In the genomic region with DNA sequence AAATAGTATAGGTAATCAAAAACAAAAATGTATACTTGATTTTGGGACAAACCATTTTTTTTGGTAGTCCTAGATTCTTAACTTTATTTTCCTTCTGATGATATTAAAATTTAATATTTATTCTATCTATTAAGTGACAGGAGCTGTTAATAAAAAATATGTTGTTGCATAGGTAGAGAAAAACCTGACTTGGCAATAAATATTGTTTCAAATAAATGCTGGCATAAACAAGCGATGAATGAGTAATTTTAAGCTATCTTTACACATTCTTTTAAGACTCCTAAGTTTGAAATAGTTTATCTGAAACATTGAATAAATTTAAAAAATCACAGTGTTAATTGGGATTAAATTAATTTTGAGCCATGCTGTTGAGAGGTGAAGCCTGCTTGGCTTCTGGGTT, we compare ENCODE assay signal across 28 cellular contexts.
"Had no signal": no experiment of that assay in that cellular context is flagged by ENCODE, and none has a peak within 500 bp of the region (broad histone marks: within the 10 kb centered on the region; RNA-seq: fewer than 3 reads in every experiment).

No MANE protein-coding gene starts in this region.

- DNase-seq: colonic mucosa; cortex of kidney; dermis blood vessel endothelial cell; dorsolateral prefrontal cortex; effector CD4-positive, alpha-beta T cell; effector CD8-positive, alpha-beta T cell; effector memory CD4-positive, alpha-beta T cell; effector memory CD8-positive, alpha-beta T cell; endodermal cell; erythroblast; esophagus squamous epithelium; foreskin fibroblast; foreskin keratinocyte; foreskin melanocyte; gastrocnemius medialis; glutamatergic neuron; head of caudate nucleus; heart left ventricle; heart right ventricle had no signal

- ATAC-seq: effector memory CD8-positive, alpha-beta T cell; esophagus mucosa; foreskin keratinocyte; gastrocnemius medialis; gastroesophageal sphincter; heart left ventricle; heart right ventricle had no signal

- H3K4me1 ChIP-seq: colonic mucosa, esophagus muscularis mucosa, esophagus squamous epithelium, foreskin keratinocyte, gastrocnemius medialis, gastroesophageal sphincter, heart left ventricle, heart right ventricle had no signal

- FAIRE-seq: colon, endometrium, endothelial cell of umbilical vein, frontal cortex had no signal

- H3K27me3 ChIP-seq: colonic mucosa, esophagus muscularis mucosa, esophagus squamous epithelium, foreskin keratinocyte, gastrocnemius medialis, gastroesophageal sphincter had no signal

- H3K27ac ChIP-seq: colonic mucosa, coronary artery, dorsolateral prefrontal cortex, epithelial cell of prostate, esophagus muscularis mucosa, esophagus squamous epithelium, foreskin keratinocyte, gastrocnemius medialis, gastroesophageal sphincter, heart left ventricle, heart right ventricle had no signal

- H3K36me3 ChIP-seq: colonic mucosa, esophagus muscularis mucosa, esophagus squamous epithelium, gastrocnemius medialis, gastroesophageal sphincter, heart left ventricle, heart right ventricle had no signal

- H3K9me3 ChIP-seq: colonic mucosa, esophagus muscularis mucosa, esophagus squamous epithelium, gastrocnemius medialis, gastroesophageal sphincter, heart left ventricle, heart right ventricle had no signal

- H3K4me3 ChIP-seq: colonic mucosa, coronary artery, dorsolateral prefrontal cortex, esophagus muscularis mucosa, esophagus squamous epithelium, gastrocnemius medialis, gastroesophageal sphincter, heart left ventricle, heart right ventricle had no signal
